Comparison of ENCODE assay signal across 8 cellular contexts in genomic region chr19:5339950-5340636, GRCh38. TPM values are rescaled to one million over a fixed set of nuclear protein-coding genes. Genes with fewer than 3 reads are reported as not detected.
DNase-seq lines count a peak whose midpoint lies in the region; ATAC-seq and TF ChIP-seq lines count a peak whose summit lies in the region.

No MANE protein-coding gene starts in this region.

- RAD21 ChIA-PET in HCT116 (lab: Charles Lee; ENCODE audit: low non-redundant PET in 1 of 2, low total read pairs in 2 of 2, uncharacterized antibody in 2 of 2, unreplicated experiment in 2 of 2): interaction anchor here in 1 of 2 experiments (0.7 kb wide), 1 partner anchor 75 kb away, joined by 3 read pairs; no protein-coding TSS in a partner anchor

- peaks cover 44% of the 10 kb centered on the region for H3K27me3 Mint-ChIP-seq in activated T-helper 17 cell treated with anti-CD3 and anti-CD28 coated beads, Interleukin-2, amount 50 U/mL, for 72 hours

- H3K36me3 ChIP-seq in HCT116 (ENCODE audit: control insufficient read depth in 1 of 2, insufficient read depth in 2 of 2, low read length in 2 of 2): no peaks in the 10 kb centered on the region

- H3K36me3 Mint-ChIP-seq in activated T-helper 17 cell treated with anti-CD3 and anti-CD28 coated beads, Interleukin-2, amount 50 U/mL, for 72 hours (ENCODE audit: low read depth): peaks cover 13% of the 10 kb centered on the region

- CTCF ChIA-PET in HCT116 (lab: Charles Lee): interaction anchor here (0.7 kb wide), 1 partner anchor 549 kb away, joined by 3 read pairs; the partner anchor contains the start of gene FEM1A

- peak overlapping the region; percentile 71 for H3K9ac ChIP-seq in HCT116 (ENCODE audit: low read length)

- WGBS in right cardiac atrium: under 1% methylated on average over 73 of the region's 73 CpGs

- H3K4me2 ChIP-seq in HCT116 (ENCODE audit: low read length): peak overlapping the region; percentile 72

- peak overlapping the region; percentile 37 for H3K4me3 Mint-ChIP-seq in activated T-helper 17 cell treated with anti-CD3 and anti-CD28 coated beads, Interleukin-2, amount 50 U/mL, for 72 hours

- H3K27ac Mint-ChIP-seq in activated T-helper 17 cell treated with anti-CD3 and anti-CD28 coated beads, Interleukin-2, amount 50 U/mL, for 72 hours: no peak overlapping the region

- POLR2A ChIA-PET in HCT116 (lab: Charles Lee): no interaction called here

- H3K9me3 ChIP-seq in HCT116 (ENCODE audit: control insufficient read depth in 1 of 2, insufficient read depth in 1 of 2, low read depth in 1 of 2, low read length in 2 of 2) (no peaks in the 10 kb centered on the region), right cardiac atrium (ENCODE audit: control insufficient read depth, low read length) (no peaks in the 10 kb centered on the region)

- H3K4me1 ChIP-seq in HCT116 (ENCODE audit: control insufficient read depth in 1 of 2, insufficient read depth in 2 of 2, low read length in 2 of 2) (peaks cover 0 to 8% of the 10 kb centered on the region in 2 experiments; a peak in 1 of 4 replicates), right cardiac atrium (ENCODE audit: control insufficient read depth, insufficient read depth, low read length) (no peaks in the 10 kb centered on the region)

- H3K4me1 Mint-ChIP-seq in activated T-helper 17 cell treated with anti-CD3 and anti-CD28 coated beads, Interleukin-2, amount 50 U/mL, for 72 hours: peaks cover 9% of the 10 kb centered on the region

- TF ChIP-seq POLR2A in HCT116 (IDR thresholded peaks at IDR 0.05; ENCODE audit: borderline replicate concordance, extremely low read depth, insufficient read depth, insufficient read length): no peak

- H3K79me2 ChIP-seq in HCT116 (ENCODE audit: insufficient read depth, low read length): peaks cover 14% of the 10 kb centered on the region; the same call in 1 of the 2 replicates

- peak; percentile 67 for ATAC-seq in HCT116
- ATAC-seq in activated T-helper 17 cell treated with anti-CD3 and anti-CD28 coated beads, Interleukin-2, amount 50 U/mL, for 72 hours (replicated peaks): peak; percentile 29
- ATAC-seq in right cardiac atrium: peak; percentile 39 to 59
- ATAC-seq in HG03025 (IDR thresholded peaks at IDR 0.05; ENCODE audit: low FRiP score, unreplicated experiment): no peak

- DNase-seq in AG20443 (ENCODE audit: low spot score) (peak; percentile 71), HCT116 (ENCODE audit: low read depth, low spot score) (no peak), right cardiac atrium (peak; percentile 32 to 80 (median 76)), T-helper 1 cell (no peak), SKM-1 treated with dmso at 0.1 percent for 144 hours (lab: John Stamatoyannopoulos, UW; ENCODE audit: unreplicated experiment) (no peak)

- peak overlapping the region; percentile 51 to 62 for H3K4me3 ChIP-seq in HCT116 (replicated peaks in 1 of 2; ENCODE audit: low read depth in 1 of 2, low read length in 2 of 2)
- H3K4me3 ChIP-seq in right cardiac atrium (ENCODE audit: low read length): peak overlapping the region; percentile 86
- peak overlapping the region; percentile 28 to 61 (median 47) for H3K4me3 ChIP-seq in skin epidermis

- no peaks in the 10 kb centered on the region for H3K9me2 ChIP-seq in HCT116 (ENCODE audit: insufficient read depth)

- 0 out of 6 replicates have a peak, but pooled peaks of 1 of the 3 experiments have one; percentile 9 for TF ChIP-seq CTCF in HCT116 (IDR thresholded peaks at IDR 0.05 in 2 of 3, conservative IDR thresholded peaks at IDR 0.05 in 1 of 3; ENCODE audit: borderline replicate concordance in 1 of 3, insufficient read depth in 1 of 3, low read depth in 2 of 3, low read length in 2 of 3)

- no peak overlapping the region for H2AFZ ChIP-seq in HCT116 (ENCODE audit: low read depth, low read length, poor library complexity, severe bottlenecking)

- intact Hi-C loops in HCT116 (cut with micrococcal nuclease) (no loop called here), right cardiac atrium (cut with DNase I) (no loop called here)

- H3K27ac ChIP-seq in HCT116 (ENCODE audit: low read depth, low read length) (peak overlapping the region; percentile 69), right cardiac atrium (ENCODE audit: low read length) (no peak overlapping the region), skin epidermis (peak overlapping the region in 1 of 21 experiments; percentile 23)

- peaks cover 3% of the 10 kb centered on the region for H3K9me3 Mint-ChIP-seq in activated T-helper 17 cell treated with anti-CD3 and anti-CD28 coated beads, Interleukin-2, amount 50 U/mL, for 72 hours

- peaks cover 3% of the 10 kb centered on the region; the same call in 1 of the 2 replicates for H3K27me3 ChIP-seq in HCT116 (ENCODE audit: insufficient read depth, low read length)
- no peaks in the 10 kb centered on the region for H3K27me3 ChIP-seq in right cardiac atrium (ENCODE audit: control insufficient read depth, insufficient read depth)

- no peak for TF ChIP-seq RAD21 in HCT116 (IDR thresholded peaks at IDR 0.05; ENCODE audit: low read depth)

- no peaks in the 10 kb centered on the region for H4K20me1 ChIP-seq in HCT116 (ENCODE audit: insufficient read depth)

- no TSS peak for BruUV-seq in HCT116 (replicated peaks; lab: Mats Ljungman, UMichigan)

TF ChIP-seq in HCT116, 20 proteins besides CTCF, POLR2A, EP300 and RAD21:
- no peak for TF ChIP-seq CEBPB (IDR thresholded peaks at IDR 0.05; ENCODE audit: low read depth)
- no peak for TF ChIP-seq SRF (IDR thresholded peaks at IDR 0.05; ENCODE audit: low read depth)
- TF ChIP-seq EZH2 (IDR thresholded peaks at IDR 0.05): no peak

RNA-seq across cellular contexts. Expression of gene PTPRS, which starts 0.5 kb away (rescaled TPM):
- total RNA-seq in HCT116 (2021; ENCODE audit: unreplicated experiment) (123 TPM), right cardiac atrium (100 to 1,000 TPM; 122 to 153 (median 126) TPM)
- 54.1 and 59.0 TPM in 2 replicates for polyA plus RNA-seq in HCT116 (2012)
- 1 to 10 TPM in 1 of 2 donors, under 1 TPM in 1; 0.04 to 3.2 TPM for total RNA-seq in activated T-helper 17 cell treated with anti-CD3 and anti-CD28 coated beads, Interleukin-2, amount 50 U/mL, for 72 hours
- polyA plus RNA-seq in right cardiac atrium: 31.9 TPM

Comparison
In these comparisons a context has a peak if more than half of its experiments do, and no peak if none do; other contexts are left out.
1. DNase-seq: peak in AG20443 (single experiment) and right cardiac atrium (3 of 3); none in HCT116 (single experiment), T-helper 1 cell (0 of 5) and SKM-1 treated with dmso at 0.1 percent for 144 hours (single experiment).
2. RNA of gene PTPRS, which starts 0.5 kb away (total RNA-seq): 122 to 153 TPM in right cardiac atrium and 123 TPM in HCT116 (single experiment); 0.04 to 3.2 TPM in activated T-helper 17 cell treated with anti-CD3 and anti-CD28 coated beads, Interleukin-2, amount 50 U/mL, for 72 hours; every median in the first group is over 10 times any median in the second.
3. Peak in every context shown above with its lines, with median percentiles within 50 percentile points of each other: H3K4me3 ChIP-seq.